In genomic region chr9:35116539-35116897, GRCh38 we compare ENCODE assay signal across 8 cellular contexts. TPM values are rescaled to one million over a fixed set of nuclear protein-coding genes. Genes with fewer than 3 reads are reported as not detected.
A peak's percentile ranks its signal among the peaks of the same experiment; 100 is the strongest.
DNase-seq lines count a peak whose midpoint lies in the region; ATAC-seq and TF ChIP-seq lines count a peak whose summit lies in the region.

No MANE protein-coding gene starts in this region.

- H2AK5ac ChIP-seq in mesenchymal stem cell (ENCODE audit: low read length, severe bottlenecking), result no peak overlapping the region

- 0% methylated on average over 11 of the region's 12 CpGs for WGBS in mesenchymal stem cell
- 0 to 1% methylated on average over 12 of the region's 12 CpGs for WGBS in aorta, 2 donors

- H3K27ac ChIP-seq in mesenchymal stem cell (ENCODE audit: low read length, poor library complexity, severe bottlenecking), result peak overlapping the region; percentile 48
- peak overlapping the region in 1 of 2 donors; percentile 75 for H3K27ac ChIP-seq in aorta (ENCODE audit: low read depth in 1 of 2, low read length in 2 of 2)

- peak overlapping the region; percentile 53 to 96 for H3K4me3 ChIP-seq in mesenchymal stem cell (ENCODE audit: insufficient read depth in 1 of 2, low read depth in 1 of 2, low read length in 2 of 2)
- H3K4me3 ChIP-seq in aorta (ENCODE audit: low read length in 2 of 2), result peak overlapping the region in 1 of 2 donors; percentile 11

- peaks cover 19% of the 10 kb centered on the region for H3K27me3 Mint-ChIP-seq in brain

- no peak overlapping the region for H3K23ac ChIP-seq in mesenchymal stem cell (ENCODE audit: low read length in 2 of 2)

- peak overlapping the region; percentile 94 to 97 (median 97) for H3K27ac Mint-ChIP-seq in brain

- H3K4me1 ChIP-seq in mesenchymal stem cell (ENCODE audit: control insufficient read depth, insufficient read depth, low read depth, low read length) (peaks cover 21% of the 10 kb centered on the region), aorta (ENCODE audit: control insufficient read depth in 1 of 2, insufficient read depth in 2 of 2, low read length in 2 of 2) (no peaks in the 10 kb centered on the region)

- H3K4ac ChIP-seq in mesenchymal stem cell (ENCODE audit: low read depth in 1 of 2, low read length in 2 of 2), result no peak overlapping the region

- H3K27me3 ChIP-seq in mesenchymal stem cell (ENCODE audit: control insufficient read depth in 1 of 2, insufficient read depth in 1 of 2, low read length in 2 of 2) (no peaks in the 10 kb centered on the region), aorta (ENCODE audit: control insufficient read depth in 1 of 2, insufficient read depth in 2 of 2, low read length in 1 of 2) (no peaks in the 10 kb centered on the region)

- H3K36me3 ChIP-seq in mesenchymal stem cell (ENCODE audit: control insufficient read depth in 1 of 2, insufficient read depth in 2 of 2, low read depth in 1 of 2, low read length in 2 of 2) (no peaks in the 10 kb centered on the region), aorta (ENCODE audit: control insufficient read depth in 1 of 2, insufficient read depth in 2 of 2, low read length in 1 of 2) (no peaks in the 10 kb centered on the region)

- no peak overlapping the region for H3K18ac ChIP-seq in mesenchymal stem cell (ENCODE audit: low read depth in 1 of 2, low read length in 2 of 2)

- H3K9me3 ChIP-seq in mesenchymal stem cell (ENCODE audit: control insufficient read depth, low read length) (no peaks in the 10 kb centered on the region), aorta (ENCODE audit: control insufficient read depth, low read length) (no peaks in the 10 kb centered on the region)

- no peak overlapping the region for H4K8ac ChIP-seq in mesenchymal stem cell (ENCODE audit: low read length)

- H3K4me2 ChIP-seq in mesenchymal stem cell (ENCODE audit: low read length, poor library complexity, severe bottlenecking), result peak overlapping the region; percentile 85

- no peak overlapping the region for H4K91ac ChIP-seq in mesenchymal stem cell (ENCODE audit: low read length)

- no peak overlapping the region for H2BK15ac ChIP-seq in mesenchymal stem cell (ENCODE audit: low read depth, poor library complexity, severe bottlenecking)

- no peak overlapping the region for H3K14ac ChIP-seq in mesenchymal stem cell (ENCODE audit: low read length in 2 of 2)

- H3K9ac ChIP-seq in mesenchymal stem cell (ENCODE audit: low read length), result peak overlapping the region; percentile 92

- no peak overlapping the region for H2BK12ac ChIP-seq in mesenchymal stem cell (ENCODE audit: low read length in 2 of 2)

- no peak overlapping the region for H2BK120ac ChIP-seq in mesenchymal stem cell (ENCODE audit: low read depth, low read length)

- peaks cover 2% of the 10 kb centered on the region for H3K79me1 ChIP-seq in mesenchymal stem cell (replicated peaks; ENCODE audit: low read length, poor library complexity, severe bottlenecking)

- intact Hi-C loops in Right ventricle myocardium inferior (cut with DNase I), result loop anchor here (1.0 to 10.0 kb wide), 4 partner anchors 46 to 438 kb away; partner anchors contain the start of gene UNC13B
- intact Hi-C loops in cardiac septum (cut with DNase I), result loop anchor here (1.0 to 10.0 kb wide), 3 partner anchors 361 to 488 kb away; partner anchors contain the start of gene TESK1
- intact Hi-C loops in aorta (cut with DNase I), result loop anchor here (1.0 to 5.0 kb wide), 9 partner anchors 41 to 361 kb away; partner anchors contain the start of gene UNC13B (in 1 of the 2)

- no peak for TF ChIP-seq CTCF in brain (conservative IDR thresholded peaks at IDR 0.05)

- H2AFZ ChIP-seq in mesenchymal stem cell (ENCODE audit: low read depth, low read length), result peak overlapping the region; percentile 68

- no peaks in the 10 kb centered on the region for H3K36me3 Mint-ChIP-seq in brain

- no peak overlapping the region for H2BK5ac ChIP-seq in mesenchymal stem cell (ENCODE audit: low read depth, low read length, poor library complexity, severe bottlenecking)

- ATAC-seq in Right ventricle myocardium inferior, result peak; percentile 3
- peak; percentile 0 for ATAC-seq in aorta (ENCODE audit: low FRiP score)
- no peak for ATAC-seq in GM19467 (IDR thresholded peaks at IDR 0.05; ENCODE audit: unreplicated experiment)

- peaks cover 45% of the 10 kb centered on the region for H3K4me1 Mint-ChIP-seq in brain

- peak overlapping the region; percentile 91 to 97 (median 94) for H3K4me3 Mint-ChIP-seq in brain

- no peaks in the 10 kb centered on the region for H3K9me3 Mint-ChIP-seq in brain

- DNase-seq in Right ventricle myocardium inferior (ENCODE audit: missing footprints), result no peak
- no peak for DNase-seq in cardiac septum (ENCODE audit: low spot score)
- no peak for DNase-seq in mesenchymal stem cell
- no peak for DNase-seq in aorta
- DNase-seq in NCI-H187 treated with DMSO at 0.1 percent for 48 hours (lab: John Stamatoyannopoulos, UW), result no peak
- no peak for DNase-seq in NCI-H526 treated with DMSO at 0.1 percent for 48 hours (lab: John Stamatoyannopoulos, UW)

RNA-seq across cellular contexts. Expression of gene ATOSB, which starts 0.9 kb away (rescaled TPM):
- 15.5 TPM for total RNA-seq in Right ventricle myocardium inferior
- total RNA-seq in cardiac septum, result 20.0 TPM
- polyA plus RNA-seq in brain (ENCODE audit: insufficient read depth, low read depth, low replicate concordance), result 16.6 TPM
- 43.5 TPM for polyA plus RNA-seq in mesenchymal stem cell (2013, experiment 1 of 2)
- polyA plus RNA-seq in mesenchymal stem cell (2013, experiment 2 of 2), result 43.3 TPM
- 10 to 100 TPM; 25.4 to 29.6 TPM for total RNA-seq in aorta
- polyA plus RNA-seq in aorta, result 10 to 100 TPM; 11.8 to 34.0 TPM

RNA-seq across cellular contexts. Expression of gene STOML2, which starts 13.6 kb away (rescaled TPM):
- 156 TPM for total RNA-seq in Right ventricle myocardium inferior
- total RNA-seq in cardiac septum, result 95.2 TPM
- polyA plus RNA-seq in brain (ENCODE audit: insufficient read depth, low read depth, low replicate concordance), result 214 TPM
- polyA plus RNA-seq in mesenchymal stem cell (2013, experiment 1 of 2), result 95.3 TPM
- 89.1 TPM for polyA plus RNA-seq in mesenchymal stem cell (2013, experiment 2 of 2)
- total RNA-seq in aorta, result 10 to 100 TPM; 47.2 to 49.2 TPM
- polyA plus RNA-seq in aorta, result 10 to 100 TPM; 74.5 to 85.3 TPM

RNA-seq across cellular contexts. Expression of gene PIGO, which starts 20.1 kb away (rescaled TPM):
- total RNA-seq in Right ventricle myocardium inferior (8.5 TPM), cardiac septum (9.3 TPM), aorta (10 to 100 TPM; 12.0 to 16.8 TPM)
- polyA plus RNA-seq in brain (ENCODE audit: insufficient read depth, low read depth, low replicate concordance) (39.7 TPM), aorta (10 to 100 TPM in 1 of 2 donors, 1 to 10 TPM in 1; 8.8 to 22.5 TPM)
- polyA plus RNA-seq in mesenchymal stem cell (2013, experiment 1 of 2), result 14.0 TPM
- 14.1 TPM for polyA plus RNA-seq in mesenchymal stem cell (2013, experiment 2 of 2)

RNA-seq across cellular contexts. Expression of gene FANCG, which starts 36.8 kb away (rescaled TPM):
- total RNA-seq in Right ventricle myocardium inferior (4.2 TPM), cardiac septum (5.6 TPM), aorta (10 to 100 TPM in 1 of 2 donors, 1 to 10 TPM in 1; 7.8 to 17.8 TPM)
- polyA plus RNA-seq in brain (ENCODE audit: insufficient read depth, low read depth, low replicate concordance) (79.9 TPM), aorta (10 to 100 TPM in 1 of 2 donors, 1 to 10 TPM in 1; 3.6 to 17.3 TPM)
- polyA plus RNA-seq in mesenchymal stem cell (2013, experiment 1 of 2), result 5.8 TPM
- 6.7 TPM for polyA plus RNA-seq in mesenchymal stem cell (2013, experiment 2 of 2)

RNA-seq across cellular contexts. Expression of gene VCP, which starts 44.1 kb away (rescaled TPM):
- 258 TPM for total RNA-seq in Right ventricle myocardium inferior
- total RNA-seq in cardiac septum, result 309 TPM
- 269 TPM for polyA plus RNA-seq in brain (ENCODE audit: insufficient read depth, low read depth, low replicate concordance)
- 135 TPM for polyA plus RNA-seq in mesenchymal stem cell (2013, experiment 1 of 2)
- polyA plus RNA-seq in mesenchymal stem cell (2013, experiment 2 of 2), result 128 TPM
- total RNA-seq in aorta, result 100 to 1,000 TPM; 187 to 192 TPM
- polyA plus RNA-seq in aorta, result 10 to 100 TPM; 50.5 to 70.9 TPM
